Comparison of ENCODE assay signal across 17 cellular contexts in genomic region chr5:78597858-78598415, GRCh38. TPM values are rescaled to one million over a fixed set of nuclear protein-coding genes. Genes with fewer than 3 reads are reported as not detected.
DNase-seq lines count a peak whose midpoint lies in the region; ATAC-seq, FAIRE-seq and TF ChIP-seq lines count a peak whose summit lies in the region.
"Had no signal": no experiment of that assay in that cellular context is flagged by ENCODE, and none has a peak within 500 bp of the region (broad histone marks: within the 10 kb centered on the region; RNA-seq: fewer than 3 reads in every experiment).

No MANE protein-coding gene starts in this region.

- H3K27ac ChIP-seq in HepG2 (ENCODE audit: extremely low read length, insufficient read depth, low read length): peak overlapping the region; percentile 62
- H3K27ac ChIP-seq in right lobe of liver: no peak overlapping the region
- H3K27ac ChIP-seq in breast epithelium: peak overlapping the region; percentile 39 to 50
- H3K27ac ChIP-seq in upper lobe of right lung: no peak overlapping the region

- BruUV-seq in HepG2 (replicated peaks; lab: Mats Ljungman, UMichigan): no TSS peak

- POLR2A ChIA-PET in HepG2 (lab: Yijun Ruan, JAX): interaction anchor here (1.0 to 1.6 kb wide), 3 partner anchors 10 to 388 kb away, joined by 4 to 8 read pairs (median 6); partner anchors contain the start of gene LHFPL2

- FAIRE-seq in HepG2 (lab: Jason Lieb, UNC): no peak
- FAIRE-seq: A204.1, frontal cortex had no signal

- TF ChIP-seq POLR2A in HepG2 (IDR thresholded peaks at IDR 0.05; ENCODE audit: insufficient read depth in 1 of 2, low read depth in 2 of 2, low read length in 2 of 2) (no peak), right lobe of liver (IDR thresholded peaks at IDR 0.05) (no peak), breast epithelium (IDR thresholded peaks at IDR 0.05) (no peak)

- CTCF ChIA-PET in HepG2 (lab: Yijun Ruan, JAX; ENCODE audit: low intra/inter-chr PET ratio, low total read pairs): no interaction called here

- DNase-seq in HepG2 (ENCODE audit: low spot score): no peak
- DNase-seq in right lobe of liver: no peak
- no peak for DNase-seq in breast epithelium (ENCODE audit: low spot score in 2 of 2)
- DNase-seq in kidney glomerular epithelial cell (lab: John Stamatoyannopoulos, UW): peak; percentile 36
- DNase-seq in NCI-H748 (lab: John Stamatoyannopoulos, UW; ENCODE audit: unreplicated experiment): no peak
- DNase-seq in stimulated activated CD4-positive, alpha-beta T cell treated with anti-CD3 and anti-CD28 coated beads, Interleukin-2, amount 100 ng/mL, for 24 hours: no peak
- no peak for DNase-seq in upper lobe of right lung
- no peak for DNase-seq in activated CD8-positive, alpha-beta memory T cell treated with anti-CD3 and anti-CD28 coated beads, Interleukin-2, amount 50 U/mL, for 4 hours
- DNase-seq: activated naive CD4-positive, alpha-beta T cell; DMS 273 treated with DMSO at 0.1 percent for 48 hours; islet precursor cell; NCI-H1105; NCI-H446; RPMI8226 had no signal

- H3K9me3 ChIP-seq in HepG2 (ENCODE audit: low read length): no peaks in the 10 kb centered on the region
- H3K9me3 ChIP-seq in right lobe of liver: no peaks in the 10 kb centered on the region
- no peaks in the 10 kb centered on the region for H3K9me3 ChIP-seq in breast epithelium
- H3K9me3 ChIP-seq in upper lobe of right lung: no peaks in the 10 kb centered on the region
- H3K9me3 ChIP-seq: thoracic aorta had no signal

- H4K20me1 ChIP-seq in HepG2 (ENCODE audit: insufficient read depth, low read length): no peaks in the 10 kb centered on the region

- TF ChIP-seq CTCF in HepG2 (CRISPR knock-in tag; IDR thresholded peaks at IDR 0.05) (no peak), right lobe of liver (IDR thresholded peaks at IDR 0.05) (no peak), breast epithelium (IDR thresholded peaks at IDR 0.05) (no peak), upper lobe of right lung (IDR thresholded peaks at IDR 0.05) (no peak)

- TF ChIP-seq EP300 in HepG2 (IDR thresholded peaks at IDR 0.05; ENCODE audit: low read depth in 2 of 2, low read length in 2 of 2) (no peak), HepG2 (CRISPR knock-in tag; IDR thresholded peaks at IDR 0.05; ENCODE audit: borderline replicate concordance) (no peak)

- peaks cover 37% of the 10 kb centered on the region for H3K79me2 ChIP-seq in HepG2 (ENCODE audit: insufficient read depth, low read length)

- no peak overlapping the region; the same call in 1 of the 2 replicates for H3K4me2 ChIP-seq in HepG2 (ENCODE audit: low read depth, low read length)

- H3K27me3 ChIP-seq in HepG2 (ENCODE audit: control insufficient read depth in 1 of 2, insufficient read depth in 2 of 2, low read length in 2 of 2) (no peaks in the 10 kb centered on the region), right lobe of liver (no peaks in the 10 kb centered on the region), breast epithelium (no peaks in the 10 kb centered on the region), upper lobe of right lung (no peaks in the 10 kb centered on the region)

- TF ChIP-seq RAD21 in HepG2 (CRISPR knock-in tag; IDR thresholded peaks at IDR 0.05): no peak

- no peak overlapping the region for H2AFZ ChIP-seq in HepG2 (ENCODE audit: low read length)

- no peak overlapping the region for H3K9ac ChIP-seq in HepG2 (ENCODE audit: insufficient read depth, low read depth, low read length)

- H3K4me1 ChIP-seq in HepG2 (ENCODE audit: insufficient read depth, low read length): peaks cover 100% of the 10 kb centered on the region
- H3K4me1 ChIP-seq in right lobe of liver: no peaks in the 10 kb centered on the region
- peaks cover 0 to 21% of the 10 kb centered on the region in 2 donors for H3K4me1 ChIP-seq in breast epithelium
- peaks cover 11% of the 10 kb centered on the region for H3K4me1 ChIP-seq in upper lobe of right lung

- ATAC-seq in HepG2 (no peak), right lobe of liver (no peak), upper lobe of right lung (no peak)

- no peak overlapping the region for H3K4me3 ChIP-seq in HepG2 (replicated peaks in 1 of 3; ENCODE audit: insufficient read depth in 1 of 3, low read depth in 2 of 3, low read length in 3 of 3)
- H3K4me3 ChIP-seq in right lobe of liver: no peak overlapping the region
- H3K4me3 ChIP-seq in breast epithelium: no peak overlapping the region
- H3K4me3 ChIP-seq in upper lobe of right lung: no peak overlapping the region
- H3K4me3 ChIP-seq: thoracic aorta had no signal

- intact Hi-C loops in HepG2 (cut with micrococcal nuclease; ENCODE audit: unreplicated experiment) (no loop called here), right lobe of liver (cut with DNase I) (no loop called here), breast epithelium (cut with DNase I; ENCODE audit: low total_unique reads) (no loop called here), upper lobe of right lung (cut with DNase I) (no loop called here)

- 100% methylated on average over 1 of the region's 1 CpG for WGBS in HepG2 (ENCODE audit: low lambda C conversion rate)
- WGBS in right lobe of liver (ENCODE audit: insufficient coverage, low coverage, low lambda C conversion rate, missing lambda C conversion rate): 87% methylated on average over 1 of the region's 1 CpG

- in situ Hi-C loops in HepG2 (cut with HindIII; ENCODE audit: extremely low pct_ligation_motif_present, low pct_unique_long_range_greater_than_20kb): no loop called here

- H3K36me3 ChIP-seq in HepG2 (replicated peaks in 1 of 2; ENCODE audit: control insufficient read depth in 1 of 2, insufficient read depth in 2 of 2, low read length in 2 of 2) (no peaks in the 10 kb centered on the region), right lobe of liver (no peaks in the 10 kb centered on the region), breast epithelium (no peaks in the 10 kb centered on the region), upper lobe of right lung (no peaks in the 10 kb centered on the region)
- H3K36me3 ChIP-seq: thoracic aorta had no signal

TF ChIP-seq in HepG2, 621 proteins besides CTCF, POLR2A, EP300 and RAD21:
- TF ChIP-seq ZNF557 (CRISPR knock-in tag; IDR thresholded peaks at IDR 0.05): no peak
- no peak for TF ChIP-seq GZF1 (CRISPR knock-in tag; IDR thresholded peaks at IDR 0.05)
- TF ChIP-seq ZNF878 (CRISPR knock-in tag; IDR thresholded peaks at IDR 0.05): no peak
- TF ChIP-seq MAFK (conservative IDR thresholded peaks at IDR 0.05 in 1 of 2, IDR thresholded peaks at IDR 0.05 in 1 of 2; ENCODE audit: low read length in 2 of 2): peak in 1 of 2 experiments; percentile 20; a peak in 1 of 4 replicates
- 0 out of 2 replicates have a peak, but pooled peaks have one; percentile 17 for TF ChIP-seq CREB1 (IDR thresholded peaks at IDR 0.05)
- no peak for TF ChIP-seq CREB1 (CRISPR knock-in tag; IDR thresholded peaks at IDR 0.05)
- TF ChIP-seq XBP1 (CRISPR knock-in tag; IDR thresholded peaks at IDR 0.05): no peak
- peak; percentile 96 for TF ChIP-seq ATF7 (IDR thresholded peaks at IDR 0.05)
- no peak for TF ChIP-seq ATF7 (CRISPR knock-in tag; IDR thresholded peaks at IDR 0.05)
- no peak for TF ChIP-seq ZSCAN25 (CRISPR knock-in tag; IDR thresholded peaks at IDR 0.05)

RNA-seq across cellular contexts. Expression of gene LHFPL2, which starts 50.6 kb away (rescaled TPM):
- total RNA-seq in HepG2 (2016; rRNA removed; fragmentation: Illumina TruSeq; extraction: Trizol) (20.0 TPM in 2 replicates), right lobe of liver (10 to 100 TPM in 1 of 6 experiments, 1 to 10 TPM in 5; 2.6 to 11.8 (median 4.3) TPM), breast epithelium (10 to 100 TPM; 36.8 to 61.8 (median 41.3) TPM), upper lobe of right lung (41.0 TPM)
- 9.3 and 10.4 TPM in 2 replicates for total RNA-seq in HepG2 (2016; cell fraction: cytosol; rRNA removed; fragmentation: Illumina TruSeq; extraction: Trizol; ENCODE audit: low read depth)
- 18.6 and 20.5 TPM in 2 replicates for total RNA-seq in HepG2 (2016; cell fraction: insoluble cytoplasmic fraction; rRNA removed; fragmentation: Illumina TruSeq; extraction: Trizol)
- total RNA-seq in HepG2 (2016; cell fraction: membrane; rRNA removed; fragmentation: Illumina TruSeq; extraction: Trizol): 15.5 and 16.5 TPM in 2 replicates
- total RNA-seq in HepG2 (2016; cell fraction: nucleus; rRNA removed; fragmentation: Illumina TruSeq; extraction: Trizol): 29.5 and 30.3 TPM in 2 replicates
- 6.0 and 6.3 TPM in 2 replicates for polyA plus RNA-seq in HepG2 (2011; rRNA removed)
- polyA plus RNA-seq in HepG2 (2011; cell fraction: cytosol; rRNA removed): 4.6 and 6.5 TPM in 2 replicates
- polyA plus RNA-seq in HepG2 (2011; cell fraction: nucleus; rRNA removed): 8.6 and 9.9 TPM in 2 replicates
- polyA plus RNA-seq in HepG2 (2012): 9.2 and 12.5 TPM in 2 replicates
- polyA plus RNA-seq in HepG2 (2016; cell fraction: cytosol; fragmentation: Illumina TruSeq; extraction: Trizol; ENCODE audit: low read depth): 1.4 and 1.7 TPM in 2 replicates
- 12.6 and 13.6 TPM in 2 replicates for polyA plus RNA-seq in HepG2 (2016; cell fraction: insoluble cytoplasmic fraction; fragmentation: Illumina TruSeq; extraction: Trizol; ENCODE audit: low read depth)
- polyA plus RNA-seq in HepG2 (2016; cell fraction: membrane; fragmentation: Illumina TruSeq; extraction: Trizol; ENCODE audit: low read depth): 5.8 and 5.9 TPM in 2 replicates
- 26.4 and 29.4 TPM in 2 replicates for polyA plus RNA-seq in HepG2 (2016; cell fraction: nucleus; fragmentation: Illumina TruSeq; extraction: Trizol; ENCODE audit: insufficient read depth, low read depth)
- polyA minus RNA-seq in HepG2 (2011; rRNA and poly(A)+ RNA removed; ENCODE audit: low replicate concordance): 9.6 and 24.5 TPM in 2 replicates
- polyA minus RNA-seq in HepG2 (2011; cell fraction: cytosol; rRNA and poly(A)+ RNA removed): 13.1 and 14.4 TPM in 2 replicates
- 23.7 and 26.4 TPM in 2 replicates for polyA minus RNA-seq in HepG2 (2011; cell fraction: nucleus; rRNA and poly(A)+ RNA removed)

Comparison
In these comparisons a context has a peak if more than half of its experiments do, and no peak if none do; other contexts are left out.
1. H3K27ac ChIP-seq: peak in HepG2 (single experiment) and breast epithelium (2 of 2); none in right lobe of liver (0 of 3) and upper lobe of right lung (single experiment).